ENCODE assay signal across 15 cellular contexts in the genomic region with DNA sequence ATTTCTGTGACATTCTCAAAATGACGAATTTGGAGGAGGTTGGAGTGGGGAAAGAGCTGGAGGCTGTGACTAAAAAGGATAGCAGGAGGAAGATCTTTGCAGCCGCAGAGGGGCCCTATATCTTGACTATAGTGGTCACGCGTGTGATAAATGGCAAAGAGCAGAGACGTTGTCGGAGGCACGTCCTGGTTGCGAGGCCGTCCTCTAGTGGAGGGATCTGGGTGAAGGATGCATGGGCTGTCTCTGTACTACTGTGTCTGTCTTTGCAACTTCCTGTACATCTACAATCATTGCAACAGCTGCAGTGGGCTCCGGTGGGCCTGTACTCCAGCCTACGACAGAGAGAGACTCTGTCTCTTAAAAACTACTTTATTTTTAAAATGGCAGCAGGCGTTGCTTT.
DNase-seq lines count a peak whose midpoint lies in the region; ATAC-seq and TF ChIP-seq lines count a peak whose summit lies in the region.
"Had no signal": no experiment of that assay in that cellular context is flagged by ENCODE, and none has a peak within 500 bp of the region (broad histone marks: within the 10 kb centered on the region; RNA-seq: fewer than 3 reads in every experiment).

No MANE protein-coding gene starts in this region.

- peak overlapping the region in 9 of 11 experiments; percentile 9 to 56 (median 46); a peak in 15 of 22 replicates for H3K4me2 ChIP-seq in BLaER1 treated with 17β-estradiol and CSF1 and Interleukin-3, amounts not matched to agents 10 nM and 100 nM
- H3K4me2 ChIP-seq in PC-3 (ENCODE audit: low read length): peak overlapping the region; percentile 35
- H3K4me2 ChIP-seq in mammary epithelial cell (ENCODE audit: insufficient read depth, low read depth, low read length): no peak overlapping the region

- CTCF ChIA-PET in PC-3 (lab: Charles Lee) (no interaction called here), mammary epithelial cell (lab: Charles Lee; ENCODE audit: low non-redundant PET) (no interaction called here)

- H3K4me1 ChIP-seq in BLaER1 treated with 17β-estradiol and CSF1 and Interleukin-3, amounts not matched to agents 10 nM and 100 nM: peaks cover 0 to 47% (median 37%) of the 10 kb centered on the region in 10 experiments; a peak in 16 of 20 replicates
- H3K4me1 ChIP-seq in PC-3 (ENCODE audit: insufficient read depth, low read length) (peaks cover 14% of the 10 kb centered on the region), aorta (ENCODE audit: control insufficient read depth in 1 of 2, insufficient read depth in 2 of 2, low read length in 2 of 2) (no peaks in the 10 kb centered on the region), mammary epithelial cell (ENCODE audit: insufficient read depth, low read length) (no peaks in the 10 kb centered on the region)
- H3K4me1 ChIP-seq: Caco-2 had no signal

- H3K36me3 ChIP-seq in BLaER1 treated with 17β-estradiol and CSF1 and Interleukin-3, amounts not matched to agents 10 nM and 100 nM: no peaks in the 10 kb centered on the region
- H3K36me3 ChIP-seq in PC-3 (ENCODE audit: low read depth, low read length) (no peaks in the 10 kb centered on the region), aorta (ENCODE audit: control insufficient read depth in 1 of 2, insufficient read depth in 2 of 2, low read length in 1 of 2) (no peaks in the 10 kb centered on the region), mammary epithelial cell (ENCODE audit: insufficient read depth, low read length) (no peaks in the 10 kb centered on the region)

- dilution Hi-C loops in mammary epithelial cell (cut with HindIII; ENCODE audit: low sequenced_read_pairs): no loop called here

- 55% methylated on average over 12 of the region's 12 CpGs for WGBS in aorta, 2 donors
- WGBS in mammary epithelial cell (ENCODE audit: low coverage, missing lambda C conversion rate): 84% methylated on average over 9 of the region's 12 CpGs

- no peaks in the 10 kb centered on the region for H3K27me3 ChIP-seq in BLaER1 treated with 17β-estradiol and CSF1 and Interleukin-3, amounts not matched to agents 10 nM and 100 nM
- H3K27me3 ChIP-seq in PC-3 (ENCODE audit: low read length) (peaks cover 57% of the 10 kb centered on the region), aorta (ENCODE audit: control insufficient read depth in 1 of 2, insufficient read depth in 2 of 2, low read length in 1 of 2) (no peaks in the 10 kb centered on the region), mammary epithelial cell (ENCODE audit: insufficient read depth, low read length) (no peaks in the 10 kb centered on the region)

- H3K9me2 ChIP-seq in PC-3 (replicated peaks; ENCODE audit: low read length): no peaks in the 10 kb centered on the region

- H2AFZ ChIP-seq in PC-3 (ENCODE audit: low read length) (no peak overlapping the region), mammary epithelial cell (ENCODE audit: low read depth, low read length) (no peak overlapping the region)

- DNase-seq in PC-3: no peak
- peak; percentile 23 for DNase-seq in posterior vena cava (ENCODE audit: low spot score)
- peak; percentile 14 to 65 for DNase-seq in aorta
- DNase-seq in mammary epithelial cell: no peak
- no peak for DNase-seq in NCI-H2029 treated with DMSO at 0.1 percent for 48 hours (lab: John Stamatoyannopoulos, UW)
- no peak for DNase-seq in DMS 273 (lab: John Stamatoyannopoulos, UW; ENCODE audit: unreplicated experiment)
- DNase-seq: CD4-positive, alpha-beta T cell; DMS153; DMS79; GDM1; H9 had no signal

- H3F3A ChIP-seq in PC-3 (ENCODE audit: low read length, unreplicated experiment): no peaks in the 10 kb centered on the region

- H3K79me2 ChIP-seq in PC-3 (ENCODE audit: low read length) (no peaks in the 10 kb centered on the region), mammary epithelial cell (ENCODE audit: insufficient read depth, low read length) (no peaks in the 10 kb centered on the region)

- peak overlapping the region in 1 of 11 experiments; percentile 28; a peak in 3 of 22 replicates for H3K27ac ChIP-seq in BLaER1 treated with 17β-estradiol and CSF1 and Interleukin-3, amounts not matched to agents 10 nM and 100 nM
- H3K27ac ChIP-seq in PC-3 (ENCODE audit: low read length) (no peak overlapping the region), aorta (ENCODE audit: low read depth in 1 of 2, low read length in 2 of 2) (no peak overlapping the region), mammary epithelial cell (ENCODE audit: insufficient read depth, low read depth, low read length) (no peak overlapping the region)
- H3K27ac ChIP-seq: C4-2B, HL-60 had no signal

- no peaks in the 10 kb centered on the region; a peak in 1 of 22 replicates for H4K20me1 ChIP-seq in BLaER1 treated with 17β-estradiol and CSF1 and Interleukin-3, amounts not matched to agents 10 nM and 100 nM
- H4K20me1 ChIP-seq in PC-3 (ENCODE audit: low read length): no peaks in the 10 kb centered on the region
- no peaks in the 10 kb centered on the region for H4K20me1 ChIP-seq in mammary epithelial cell (ENCODE audit: insufficient read depth, low read length)

- H3K9me3 ChIP-seq in BLaER1 treated with 17β-estradiol and CSF1 and Interleukin-3, amounts not matched to agents 10 nM and 100 nM (replicated peaks in 1 of 11): peaks cover 4 to 25% (median 7%) of the 10 kb centered on the region in 11 experiments; a peak in 13 of 22 replicates
- H3K9me3 ChIP-seq in PC-3 (ENCODE audit: low read length): no peaks in the 10 kb centered on the region
- peaks cover 2% of the 10 kb centered on the region for H3K9me3 ChIP-seq in aorta (ENCODE audit: control insufficient read depth, low read length)
- H3K9me3 ChIP-seq in mammary epithelial cell (replicated peaks; ENCODE audit: insufficient read depth, low read length): no peaks in the 10 kb centered on the region

- intact Hi-C loops in PC-3 (cut with micrococcal nuclease) (no loop called here), posterior vena cava (cut with DNase I) (no loop called here), aorta (cut with DNase I) (no loop called here), mammary epithelial cell (cut with micrococcal nuclease) (no loop called here)

- in situ Hi-C loops in mammary epithelial cell (cut with MboI; ENCODE audit: low sequenced_read_pairs in 2 of 2): no loop called here

- BruUV-seq in PC-3 (replicated peaks; lab: Mats Ljungman, UMichigan) (no TSS peak), mammary epithelial cell (replicated peaks; lab: Mats Ljungman, UMichigan) (no TSS peak)

- no peak overlapping the region for H3K4me3 ChIP-seq in BLaER1 treated with 17β-estradiol and CSF1 and Interleukin-3, amounts not matched to agents 10 nM and 100 nM
- no peak overlapping the region for H3K4me3 ChIP-seq in PC-3 (ENCODE audit: low read length)
- H3K4me3 ChIP-seq in aorta (ENCODE audit: low read length in 2 of 2): no peak overlapping the region
- H3K4me3 ChIP-seq in mammary epithelial cell (replicated peaks in 1 of 3; ENCODE audit: insufficient read depth in 1 of 3, low read depth in 2 of 3, low read length in 3 of 3): no peak overlapping the region

- no peak for ATAC-seq in PC-3
- ATAC-seq in aorta (ENCODE audit: low FRiP score): no peak

- POLR2A ChIA-PET in PC-3 (lab: Charles Lee; ENCODE audit: unreplicated experiment): no interaction called here

- H3K9ac ChIP-seq in BLaER1 treated with 17β-estradiol and CSF1 and Interleukin-3, amounts not matched to agents 10 nM and 100 nM: no peak overlapping the region
- H3K9ac ChIP-seq in PC-3 (ENCODE audit: low read length): no peak overlapping the region
- H3K9ac ChIP-seq in mammary epithelial cell (ENCODE audit: insufficient read depth, low read length): no peak overlapping the region

- TF ChIP-seq CTCF in PC-3 (conservative IDR thresholded peaks at IDR 0.05; ENCODE audit: low read depth, low read length): no peak
- TF ChIP-seq CTCF in mammary epithelial cell (conservative IDR thresholded peaks at IDR 0.05 in 1 of 2, IDR thresholded peaks at IDR 0.05 in 1 of 2; ENCODE audit: extremely low read depth in 1 of 2, insufficient read depth in 1 of 2, low read depth in 1 of 2, low read length in 2 of 2): no peak

Comparison
In these comparisons a context has a peak if more than half of its experiments do, and no peak if none do; other contexts are left out.
1. DNase-seq: peak in posterior vena cava (single experiment) and aorta (2 of 2); none in PC-3 (single experiment), mammary epithelial cell (single experiment), NCI-H2029 treated with DMSO at 0.1 percent for 48 hours (single experiment) and DMS 273 (single experiment).